Comparison of ENCODE assay signal across 21 cellular contexts in genomic region chr1:217364220-217364619, GRCh38.
"Had no signal": no experiment of that assay in that cellular context is flagged by ENCODE, and none has a peak within 500 bp of the region (broad histone marks: within the 10 kb centered on the region; RNA-seq: fewer than 3 reads in every experiment).

No MANE protein-coding gene starts in this region.

- H3K36me3 Mint-ChIP-seq: naive thymus-derived CD8-positive, alpha-beta T cell; neural progenitor cell; stimulated activated memory B cell treated with anti-CD40 and anti-IgM and Interleukin-4, amounts not matched to agents 10 μg/mL and 1 μg/mL and 100 μg/mL, for 72 hours; type B pancreatic cell had no signal

- H3K27ac Mint-ChIP-seq: naive thymus-derived CD8-positive, alpha-beta T cell; neural progenitor cell; stimulated activated memory B cell treated with anti-CD40 and anti-IgM and Interleukin-4, amounts not matched to agents 10 μg/mL and 1 μg/mL and 100 μg/mL, for 72 hours; stimulated activated naive CD8-positive, alpha-beta T cell treated with anti-CD3 and anti-CD28 coated beads, Interleukin-15, amount 100 ng/mL, for 72 hours; type B pancreatic cell had no signal

- H3K27me3 Mint-ChIP-seq: stimulated activated memory B cell treated with anti-CD40 and anti-IgM and Interleukin-4, amounts not matched to agents 10 μg/mL and 1 μg/mL and 100 μg/mL, for 72 hours; stimulated activated naive CD8-positive, alpha-beta T cell treated with anti-CD3 and anti-CD28 coated beads, Interleukin-15, amount 100 ng/mL, for 72 hours had no signal

- H3K9me3 Mint-ChIP-seq: stimulated activated memory B cell treated with anti-CD40 and anti-IgM and Interleukin-4, amounts not matched to agents 10 μg/mL and 1 μg/mL and 100 μg/mL, for 72 hours had no signal

- DNase-seq: hippocampal formation; kidney; left colon; left lung; lower lobe of right lung; mesenchymal stem cell; naive thymus-derived CD8-positive, alpha-beta T cell; occipital lobe; right lobe of liver; stimulated activated CD4-positive, alpha-beta T cell treated with anti-CD3 and anti-CD28 coated beads, Interleukin-1b, Interleukin-23, amount 100 ng/mL, for 48 hours; stimulated activated CD4-positive, alpha-beta T cell treated with anti-CD3 and anti-CD28 coated beads, Interleukin-2, amount 100 ng/mL, for 48 hours; stimulated activated CD4-positive, alpha-beta T cell treated with anti-CD3 and anti-CD28 coated beads, Interleukin-4, amount 100 ng/mL, for 4 hours; stimulated activated CD8-positive, alpha-beta memory T cell treated with anti-CD3 and anti-CD28 coated beads, Interleukin-4, amount 100 ng/mL, for 48 hours; stimulated activated naive CD4-positive, alpha-beta T cell treated with Interleukin-2 at 50 U/mL for 16 hours; stimulated activated naive CD8-positive, alpha-beta T cell treated with anti-CD3 and anti-CD28 coated beads, Interleukin-15, amount 100 ng/mL, for 72 hours; substantia nigra; uterus had no signal

- ATAC-seq: left colon; left lung; lower lobe of right lung; naive thymus-derived CD8-positive, alpha-beta T cell; right lobe of liver; stimulated activated memory B cell treated with anti-CD40 and anti-IgM and Interleukin-4, amounts not matched to agents 10 μg/mL and 1 μg/mL and 100 μg/mL, for 72 hours; stimulated activated naive CD8-positive, alpha-beta T cell treated with anti-CD3 and anti-CD28 coated beads, Interleukin-15, amount 100 ng/mL, for 72 hours had no signal

- H3K4me3 Mint-ChIP-seq: naive thymus-derived CD8-positive, alpha-beta T cell; nephron; neural progenitor cell; stimulated activated memory B cell treated with anti-CD40 and anti-IgM and Interleukin-4, amounts not matched to agents 10 μg/mL and 1 μg/mL and 100 μg/mL, for 72 hours; stimulated activated naive CD8-positive, alpha-beta T cell treated with anti-CD3 and anti-CD28 coated beads, Interleukin-15, amount 100 ng/mL, for 72 hours; type B pancreatic cell had no signal

- H3K4me1 Mint-ChIP-seq: nephron had no signal
